Comparison of ENCODE assay signal across 1 cellular context in the genomic region with DNA sequence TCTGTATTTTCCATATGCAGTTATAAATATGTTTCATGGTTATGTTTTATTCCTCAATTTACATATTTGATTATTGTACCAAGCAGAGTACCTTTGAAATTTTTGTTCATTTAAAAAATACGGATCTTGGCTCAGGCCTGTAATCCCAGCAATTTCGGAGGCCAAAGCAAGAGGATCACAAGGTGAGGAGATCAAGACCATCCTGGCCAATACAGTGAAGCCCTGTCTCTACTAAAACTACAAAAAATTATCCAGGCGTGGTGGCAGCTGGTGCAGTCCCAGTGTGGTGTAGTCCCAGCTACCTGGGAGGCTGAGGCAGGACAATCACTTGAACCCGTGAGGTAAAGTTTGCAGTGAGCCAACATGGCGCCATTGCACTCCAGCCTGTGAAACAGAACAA.
TF ChIP-seq lines count a peak whose summit lies in the region.

No MANE protein-coding gene starts in this region.

TF ChIP-seq in H1, 55 proteins besides CTCF, POLR2A, EP300 and RAD21:
- peak; percentile 100; the same call in 1 of the 2 replicates for TF ChIP-seq CBX5 (IDR thresholded peaks at IDR 0.05; ENCODE audit: low read depth, low read length)
TF ChIP-seq in H1: peak in this region for 1; not testable (repeated sequence) for 54.
